In genomic region chr6:45772886-45773285, GRCh38 we compare ENCODE assay signal across 19 cellular contexts.
DNase-seq lines count a peak whose midpoint lies in the region; ATAC-seq, FAIRE-seq and TF ChIP-seq lines count a peak whose summit lies in the region.
"Had no signal": no experiment of that assay in that cellular context is flagged by ENCODE, and none has a peak within 500 bp of the region (broad histone marks: within the 10 kb centered on the region; RNA-seq: fewer than 3 reads in every experiment).

No MANE protein-coding gene starts in this region.

- TF ChIP-seq CTCF in D721Med (IDR thresholded peaks at IDR 0.05; ENCODE audit: insufficient read depth, missing control alignments) (no peak), HEK293 (tag by site-specific recombination; IDR thresholded peaks at IDR 0.05) (no peak)

- CTCF ChIA-PET in HEK293 (lab: Yijun Ruan, JAX): interaction anchor here (0.5 to 1.1 kb wide), 3 partner anchors 17 to 117 kb away, joined by 3 to 5 read pairs (median 3); no protein-coding TSS in a partner anchor

- no peaks in the 10 kb centered on the region for H3K36me3 ChIP-seq in HEK293 (ENCODE audit: control insufficient read depth in 2 of 2, insufficient read depth in 1 of 2, low read length in 2 of 2)

- POLR2A ChIA-PET in HEK293 (lab: Yijun Ruan, JAX): interaction anchor here (0.6 kb wide), 1 partner anchor 1063 kb away, joined by 3 read pairs; no protein-coding TSS in a partner anchor

- ATAC-seq in sciatic nerve (no peak), GM19035 (IDR thresholded peaks at IDR 0.05; ENCODE audit: unreplicated experiment) (no peak), HG03469 (IDR thresholded peaks at IDR 0.05; ENCODE audit: unreplicated experiment) (no peak)
- ATAC-seq: HepG2 had no signal

- FAIRE-seq in D721Med (lab: Jason Lieb, UNC): peak; percentile 92
- FAIRE-seq: G401.6, GM12891, HepG2, HTR-8/SVneo had no signal

- no peak overlapping the region for H3K27ac ChIP-seq in HEK293 (ENCODE audit: extremely low read depth, low read depth, low read length)

- no peaks in the 10 kb centered on the region for H3K9me3 ChIP-seq in HEK293 (ENCODE audit: control insufficient read depth, insufficient read depth, low read depth, low read length)

- DNase-seq in D721Med (ENCODE audit: insufficient read length, low spot score) (no peak), NCI-H82 treated with DMSO at 0.1 percent for 48 hours (lab: John Stamatoyannopoulos, UW; ENCODE audit: unreplicated experiment) (peak; percentile 43), astrocyte of the hippocampus (ENCODE audit: low read depth, low spot score) (peak; percentile 42), sciatic nerve (ENCODE audit: low spot score) (no peak), NCI-H748 (lab: John Stamatoyannopoulos, UW; ENCODE audit: unreplicated experiment) (no peak)
- DNase-seq: ACHN; C1 segment of cervical spinal cord; Calu3; CD4-positive, alpha-beta T cell; DMS79; EL; H7 had no signal

- no peak overlapping the region for H3K4me3 ChIP-seq in HEK293 (ENCODE audit: low read depth, low read length)

- H3K4me1 ChIP-seq in HEK293 (ENCODE audit: control insufficient read depth, insufficient read depth, low read length): peaks cover 3% of the 10 kb centered on the region; the same call in 1 of the 2 replicates

- intact Hi-C loops in sciatic nerve (cut with DNase I): no loop called here

TF ChIP-seq in HEK293, 187 proteins besides CTCF, POLR2A, EP300 and RAD21:
- TF ChIP-seq OSR2 (tag by site-specific recombination; IDR thresholded peaks at IDR 0.05): no peak
- peak; percentile 24; the same call in 1 of the 2 replicates for TF ChIP-seq FEZF1 (tag by site-specific recombination; IDR thresholded peaks at IDR 0.05)

Comparison
In these comparisons a context has a peak if more than half of its experiments do, and no peak if none do; other contexts are left out.
1. DNase-seq: peak in NCI-H82 treated with DMSO at 0.1 percent for 48 hours (single experiment) and astrocyte of the hippocampus (single experiment); none in D721Med (single experiment), sciatic nerve (single experiment) and NCI-H748 (single experiment).